Comparison of ENCODE assay signal across 22 cellular contexts in the genomic region with DNA sequence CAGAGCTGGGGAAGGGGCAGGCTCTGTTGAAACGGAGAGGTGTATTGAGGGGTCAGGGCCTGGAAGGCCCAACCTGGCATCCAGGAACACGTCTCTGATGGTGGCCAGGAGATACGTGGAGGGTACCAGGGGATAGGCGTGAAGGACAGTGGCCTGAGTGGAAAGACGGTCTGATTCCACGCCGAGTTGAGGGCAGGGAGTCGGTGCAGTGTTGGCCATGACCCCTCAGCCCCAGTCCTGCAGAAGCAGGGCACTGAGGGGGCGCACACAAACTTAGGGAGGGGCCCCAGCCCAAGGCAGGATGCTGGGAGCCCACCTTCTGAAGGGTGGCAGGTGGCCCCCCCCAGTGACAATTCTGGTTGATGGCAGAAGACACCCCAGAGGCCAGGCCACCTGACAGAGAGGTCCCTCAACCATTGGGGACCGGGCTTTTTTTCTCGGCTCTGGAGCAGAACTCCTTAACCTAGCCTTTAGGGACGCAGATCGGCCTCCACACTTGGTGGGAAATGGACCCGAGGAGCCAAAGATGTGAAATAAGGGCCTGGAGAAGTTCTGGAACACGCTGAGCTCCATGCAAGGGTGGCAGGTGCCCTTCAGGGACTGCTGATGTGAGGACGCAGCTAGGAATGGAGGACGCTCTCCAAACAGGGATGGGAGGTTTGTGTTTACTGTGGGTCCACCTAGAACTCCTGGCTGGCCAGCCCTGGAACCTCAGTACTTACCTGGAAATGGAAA.
"Had no signal": no experiment of that assay in that cellular context is flagged by ENCODE, and none has a peak within 500 bp of the region (broad histone marks: within the 10 kb centered on the region; RNA-seq: fewer than 3 reads in every experiment).

No MANE protein-coding gene starts in this region.

- H3K36me3 ChIP-seq: brain microvascular endothelial cell, SJSA1 had no signal

- H3K27ac ChIP-seq: brain microvascular endothelial cell, SJSA1 had no signal

- ATAC-seq: activated CD8-positive, alpha-beta memory T cell treated with anti-CD3 and anti-CD28 coated beads, Interleukin-2, amount 10 ng/mL, durations not matched to agents 7 days and 5 days; activated T-helper 17 cell treated with anti-CD3 and anti-CD28 coated beads, Interleukin-2, amount 50 U/mL, for 72 hours; K562; PC-3 had no signal

- H3K4me3 ChIP-seq: K562, SJSA1 had no signal

- DNase-seq: activated CD4-positive, alpha-beta T cell treated with anti-CD3 and anti-CD28 coated beads for 1 hour; activated CD4-positive, alpha-beta T cell treated with anti-CD3 and anti-CD28 coated beads, Interleukin-2, amount 10 ng/mL, durations not matched to agents 24 days and 14 days; activated CD4-positive, alpha-beta T cell treated with anti-CD3 and anti-CD28 coated beads, Interleukin-2, amount 50 U/mL, for 48 hours; activated CD8-positive, alpha-beta memory T cell treated with anti-CD3 and anti-CD28 coated beads, Interleukin-2, amount 10 ng/mL, durations not matched to agents 7 days and 5 days; activated gamma-delta T cell; activated naive CD4-positive, alpha-beta T cell treated with anti-CD3 and anti-CD28 coated beads for 36 hours; activated T-cell treated with anti-CD3 and anti-CD28 coated beads, Interleukin-2, amount 50 U/mL, for 48 hours; amygdala; brain microvascular endothelial cell; Karpas-422; MM.1S; NCI-H1105; NCI-H1436; NCI-H187; NCI-H2081; NCI-H510A treated with DMSO at 0.1 percent for 48 hours; NCI-H69; PC-3; SHP77 had no signal
